1 cellular context compared by ENCODE assay signal in the genomic region with DNA sequence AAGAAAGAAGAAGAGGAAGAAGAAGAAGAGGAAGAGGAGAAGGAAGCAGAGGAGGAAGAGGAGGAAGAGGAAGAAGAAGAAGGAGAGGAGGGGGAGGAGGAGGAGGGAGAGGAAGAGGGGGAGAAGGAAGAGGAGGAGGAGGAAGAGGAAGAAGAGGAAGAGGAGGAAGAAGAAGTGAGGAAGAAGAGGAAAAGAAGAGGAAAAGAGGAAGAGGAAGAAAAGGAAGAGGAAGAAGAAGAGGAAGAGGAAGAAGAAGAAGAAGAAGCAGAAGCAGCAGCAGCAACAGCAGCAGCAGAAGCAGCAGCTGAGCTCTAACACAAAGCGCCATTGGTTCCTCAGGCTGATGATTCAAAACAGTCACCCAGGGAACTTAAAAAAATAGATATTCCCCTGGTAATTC.
A peak's percentile ranks its signal among the peaks of the same experiment; 100 is the strongest.
TF ChIP-seq lines count a peak whose summit lies in the region.

No MANE protein-coding gene starts in this region.

TF ChIP-seq in K562, 482 proteins besides CTCF, POLR2A, EP300 and RAD21:
- TF ChIP-seq MTA1 (IDR thresholded peaks at IDR 0.05; ENCODE audit: borderline replicate concordance) (peak; percentile 51; the same call in 1 of the 2 replicates), SP1 (CRISPR knock-in tag; IDR thresholded peaks at IDR 0.05) (no peak), ETV6 (IDR thresholded peaks at IDR 0.05; ENCODE audit: borderline replicate concordance in 1 of 2, low read depth in 2 of 2, low read length in 1 of 2) (peak in 1 of 2 experiments; percentile 84; a peak in 3 of 4 replicates), ETV6 (CRISPR knock-in tag; IDR thresholded peaks at IDR 0.05; ENCODE audit: borderline replicate concordance) (no peak)
- TF ChIP-seq, protein P1, sequence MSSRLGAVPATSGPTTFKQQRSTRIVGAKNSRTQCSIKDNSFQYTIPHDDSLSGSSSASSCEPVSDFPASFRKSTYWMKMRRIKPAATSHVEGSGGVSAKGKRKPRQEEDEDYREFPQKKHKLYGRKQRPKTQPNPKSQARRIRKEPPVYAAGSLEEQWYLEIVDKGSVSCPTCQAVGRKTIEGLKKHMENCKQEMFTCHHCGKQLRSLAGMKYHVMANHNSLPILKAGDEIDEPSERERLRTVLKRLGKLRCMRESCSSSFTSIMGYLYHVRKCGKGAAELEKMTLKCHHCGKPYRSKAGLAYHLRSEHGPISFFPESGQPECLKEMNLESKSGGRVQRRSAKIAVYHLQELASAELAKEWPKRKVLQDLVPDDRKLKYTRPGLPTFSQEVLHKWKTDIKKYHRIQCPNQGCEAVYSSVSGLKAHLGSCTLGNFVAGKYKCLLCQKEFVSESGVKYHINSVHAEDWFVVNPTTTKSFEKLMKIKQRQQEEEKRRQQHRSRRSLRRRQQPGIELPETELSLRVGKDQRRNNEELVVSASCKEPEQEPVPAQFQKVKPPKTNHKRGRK (tag; IDR thresholded peaks at IDR 0.05) = peak; percentile 64; the same call in 1 of the 2 replicates
